ENCODE assay signal across 1 cellular context in genomic region chr2:218444692-218445357, GRCh38.
TF ChIP-seq lines count a peak whose summit lies in the region.

No MANE protein-coding gene starts in this region.

TF ChIP-seq in HepG2, 621 proteins besides CTCF, POLR2A, EP300 and RAD21 (continued from another document and continues in another):
- TF ChIP-seq, protein P1, sequence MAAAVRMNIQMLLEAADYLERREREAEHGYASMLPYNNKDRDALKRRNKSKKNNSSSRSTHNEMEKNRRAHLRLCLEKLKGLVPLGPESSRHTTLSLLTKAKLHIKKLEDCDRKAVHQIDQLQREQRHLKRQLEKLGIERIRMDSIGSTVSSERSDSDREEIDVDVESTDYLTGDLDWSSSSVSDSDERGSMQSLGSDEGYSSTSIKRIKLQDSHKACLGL (CRISPR knock-in tag; IDR thresholded peaks at IDR 0.05), result no peak
- TF ChIP-seq SMYD3 (CRISPR knock-in tag; IDR thresholded peaks at IDR 0.05) (0 out of 2 replicates have a peak, but pooled peaks have one; percentile 93), REXO4 (CRISPR knock-in tag; IDR thresholded peaks at IDR 0.05; ENCODE audit: borderline replicate concordance) (no peak), ZNF333 (CRISPR knock-in tag; IDR thresholded peaks at IDR 0.05; ENCODE audit: borderline replicate concordance) (0 out of 2 replicates have a peak, but pooled peaks have one; percentile 53), CBX1 (IDR thresholded peaks at IDR 0.05; ENCODE audit: low read depth) (peak; percentile 30), TRIM22 (IDR thresholded peaks at IDR 0.05) (no peak), E2F5 (CRISPR knock-in tag; conservative IDR thresholded peaks at IDR 0.05) (no peak), REL (CRISPR knock-in tag; conservative IDR thresholded peaks at IDR 0.05) (no peak), ZNF572 (CRISPR knock-in tag; IDR thresholded peaks at IDR 0.05) (no peak), ZEB1 (IDR thresholded peaks at IDR 0.05; ENCODE audit: insufficient replicate concordance, low read depth) (peak; percentile 93), NFAT5 (CRISPR knock-in tag; IDR thresholded peaks at IDR 0.05) (peak; percentile 95), MED13 (CRISPR knock-in tag; IDR thresholded peaks at IDR 0.05) (peak; percentile 74; the same call in 1 of the 2 replicates), KLF9 (CRISPR knock-in tag; IDR thresholded peaks at IDR 0.05; ENCODE audit: low read depth) (no peak), ZNF761 (CRISPR knock-in tag; conservative IDR thresholded peaks at IDR 0.05) (peak; percentile 90), JDP2 (CRISPR knock-in tag; IDR thresholded peaks at IDR 0.05; ENCODE audit: borderline replicate concordance) (no peak), ZMAT3 (CRISPR knock-in tag; conservative IDR thresholded peaks at IDR 0.05) (peak; percentile 94; the same call in 1 of the 2 replicates), U2AF1 (optimal IDR thresholded peaks at IDR 0.05; ENCODE audit: low read depth, low read length) (peak; percentile 71), ZNF350 (CRISPR knock-in tag; IDR thresholded peaks at IDR 0.05; ENCODE audit: borderline replicate concordance, low read depth) (peak; percentile 98), ERF (CRISPR knock-in tag; IDR thresholded peaks at IDR 0.05) (peak; percentile 99), ZNF569 (CRISPR knock-in tag; IDR thresholded peaks at IDR 0.05; ENCODE audit: borderline replicate concordance) (no peak; the same call in 1 of the 2 replicates), ZNF12 (CRISPR knock-in tag; IDR thresholded peaks at IDR 0.05) (peak; percentile 69; the same call in 1 of the 2 replicates), CHD2 (IDR thresholded peaks at IDR 0.05; ENCODE audit: low read depth, low read length) (no peak), SMAD1 (CRISPR knock-in tag; IDR thresholded peaks at IDR 0.05; ENCODE audit: borderline replicate concordance, low read depth) (no peak; the same call in 1 of the 2 replicates), ZNF670 (CRISPR knock-in tag; IDR thresholded peaks at IDR 0.05; ENCODE audit: borderline replicate concordance) (peak; percentile 89), RBAK (CRISPR knock-in tag; IDR thresholded peaks at IDR 0.05) (no peak), GTF3A (CRISPR knock-in tag; conservative IDR thresholded peaks at IDR 0.05) (peak; percentile 73; the same call in 1 of the 2 replicates), GABPB1 (CRISPR knock-in tag; IDR thresholded peaks at IDR 0.05) (peak; percentile 75), ZNF337 (CRISPR knock-in tag; IDR thresholded peaks at IDR 0.05; ENCODE audit: borderline replicate concordance, low read depth) (no peak), ZNF629 (CRISPR knock-in tag; conservative IDR thresholded peaks at IDR 0.05) (peak; percentile 79), ZNF800 (CRISPR knock-in tag; IDR thresholded peaks at IDR 0.05) (peak; percentile 86), WIZ (CRISPR knock-in tag; IDR thresholded peaks at IDR 0.05) (no peak)
- TF ChIP-seq, protein P2, sequence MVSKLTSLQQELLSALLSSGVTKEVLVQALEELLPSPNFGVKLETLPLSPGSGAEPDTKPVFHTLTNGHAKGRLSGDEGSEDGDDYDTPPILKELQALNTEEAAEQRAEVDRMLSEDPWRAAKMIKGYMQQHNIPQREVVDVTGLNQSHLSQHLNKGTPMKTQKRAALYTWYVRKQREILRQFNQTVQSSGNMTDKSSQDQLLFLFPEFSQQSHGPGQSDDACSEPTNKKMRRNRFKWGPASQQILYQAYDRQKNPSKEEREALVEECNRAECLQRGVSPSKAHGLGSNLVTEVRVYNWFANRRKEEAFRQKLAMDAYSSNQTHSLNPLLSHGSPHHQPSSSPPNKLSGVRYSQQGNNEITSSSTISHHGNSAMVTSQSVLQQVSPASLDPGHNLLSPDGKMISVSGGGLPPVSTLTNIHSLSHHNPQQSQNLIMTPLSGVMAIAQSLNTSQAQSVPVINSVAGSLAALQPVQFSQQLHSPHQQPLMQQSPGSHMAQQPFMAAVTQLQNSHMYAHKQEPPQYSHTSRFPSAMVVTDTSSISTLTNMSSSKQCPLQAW (CRISPR knock-in tag; IDR thresholded peaks at IDR 0.05), result peak; percentile 90
- TF ChIP-seq, protein P3, sequence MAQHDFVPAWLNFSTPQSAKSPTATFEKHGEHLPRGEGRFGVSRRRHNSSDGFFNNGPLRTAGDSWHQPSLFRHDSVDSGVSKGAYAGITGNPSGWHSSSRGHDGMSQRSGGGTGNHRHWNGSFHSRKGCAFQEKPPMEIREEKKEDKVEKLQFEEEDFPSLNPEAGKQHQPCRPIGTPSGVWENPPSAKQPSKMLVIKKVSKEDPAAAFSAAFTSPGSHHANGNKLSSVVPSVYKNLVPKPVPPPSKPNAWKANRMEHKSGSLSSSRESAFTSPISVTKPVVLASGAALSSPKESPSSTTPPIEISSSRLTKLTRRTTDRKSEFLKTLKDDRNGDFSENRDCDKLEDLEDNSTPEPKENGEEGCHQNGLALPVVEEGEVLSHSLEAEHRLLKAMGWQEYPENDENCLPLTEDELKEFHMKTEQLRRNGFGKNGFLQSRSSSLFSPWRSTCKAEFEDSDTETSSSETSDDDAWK (CRISPR knock-in tag; IDR thresholded peaks at IDR 0.05), result no peak
- TF ChIP-seq, protein P4, sequence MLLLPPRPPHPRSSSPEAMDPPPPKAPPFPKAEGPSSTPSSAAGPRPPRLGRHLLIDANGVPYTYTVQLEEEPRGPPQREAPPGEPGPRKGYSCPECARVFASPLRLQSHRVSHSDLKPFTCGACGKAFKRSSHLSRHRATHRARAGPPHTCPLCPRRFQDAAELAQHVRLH (CRISPR knock-in tag; IDR thresholded peaks at IDR 0.05; ENCODE audit: borderline replicate concordance, low read depth), result peak; percentile 84; the same call in 1 of the 2 replicates
- TF ChIP-seq, protein P5, sequence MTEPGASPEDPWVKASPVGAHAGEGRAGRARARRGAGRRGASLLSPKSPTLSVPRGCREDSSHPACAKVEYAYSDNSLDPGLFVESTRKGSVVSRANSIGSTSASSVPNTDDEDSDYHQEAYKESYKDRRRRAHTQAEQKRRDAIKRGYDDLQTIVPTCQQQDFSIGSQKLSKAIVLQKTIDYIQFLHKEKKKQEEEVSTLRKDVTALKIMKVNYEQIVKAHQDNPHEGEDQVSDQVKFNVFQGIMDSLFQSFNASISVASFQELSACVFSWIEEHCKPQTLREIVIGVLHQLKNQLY (CRISPR knock-in tag; IDR thresholded peaks at IDR 0.05), result peak; percentile 94
- TF ChIP-seq, protein P6, sequence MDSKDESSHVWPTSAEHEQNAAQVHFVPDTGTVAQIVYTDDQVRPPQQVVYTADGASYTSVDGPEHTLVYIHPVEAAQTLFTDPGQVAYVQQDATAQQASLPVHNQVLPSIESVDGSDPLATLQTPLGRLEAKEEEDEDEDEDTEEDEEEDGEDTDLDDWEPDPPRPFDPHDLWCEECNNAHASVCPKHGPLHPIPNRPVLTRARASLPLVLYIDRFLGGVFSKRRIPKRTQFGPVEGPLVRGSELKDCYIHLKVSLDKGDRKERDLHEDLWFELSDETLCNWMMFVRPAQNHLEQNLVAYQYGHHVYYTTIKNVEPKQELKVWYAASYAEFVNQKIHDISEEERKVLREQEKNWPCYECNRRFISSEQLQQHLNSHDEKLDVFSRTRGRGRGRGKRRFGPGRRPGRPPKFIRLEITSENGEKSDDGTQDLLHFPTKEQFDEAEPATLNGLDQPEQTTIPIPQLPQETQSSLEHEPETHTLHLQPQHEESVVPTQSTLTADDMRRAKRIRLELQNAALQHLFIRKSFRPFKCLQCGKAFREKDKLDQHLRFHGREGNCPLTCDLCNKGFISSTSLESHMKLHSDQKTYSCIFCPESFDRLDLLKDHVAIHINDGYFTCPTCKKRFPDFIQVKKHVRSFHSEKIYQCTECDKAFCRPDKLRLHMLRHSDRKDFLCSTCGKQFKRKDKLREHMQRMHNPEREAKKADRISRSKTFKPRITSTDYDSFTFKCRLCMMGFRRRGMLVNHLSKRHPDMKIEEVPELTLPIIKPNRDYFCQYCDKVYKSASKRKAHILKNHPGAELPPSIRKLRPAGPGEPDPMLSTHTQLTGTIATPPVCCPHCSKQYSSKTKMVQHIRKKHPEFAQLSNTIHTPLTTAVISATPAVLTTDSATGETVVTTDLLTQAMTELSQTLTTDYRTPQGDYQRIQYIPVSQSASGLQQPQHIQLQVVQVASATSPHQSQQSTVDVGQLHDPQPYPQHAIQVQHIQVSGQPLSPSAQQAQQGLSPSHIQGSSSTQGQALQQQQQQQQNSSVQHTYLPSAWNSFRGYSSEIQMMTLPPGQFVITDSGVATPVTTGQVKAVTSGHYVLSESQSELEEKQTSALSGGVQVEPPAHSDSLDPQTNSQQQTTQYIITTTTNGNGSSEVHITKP (CRISPR knock-in tag; IDR thresholded peaks at IDR 0.05; ENCODE audit: low read depth), result peak; percentile 84
